In genomic region chr15:66178531-66178910, GRCh38 we compare ENCODE assay signal across 20 cellular contexts.
DNase-seq lines count a peak whose midpoint lies in the region; ATAC-seq, FAIRE-seq and TF ChIP-seq lines count a peak whose summit lies in the region.
"Had no signal": no experiment of that assay in that cellular context is flagged by ENCODE, and none has a peak within 500 bp of the region (broad histone marks: within the 10 kb centered on the region; RNA-seq: fewer than 3 reads in every experiment).

No MANE protein-coding gene starts in this region.

- peaks cover 3% of the 10 kb centered on the region; the same call in 1 of the 2 replicates for H4K20me1 ChIP-seq in GM12878 (ENCODE audit: control insufficient read depth, insufficient read depth)

- no peak for FAIRE-seq in GM12878 (lab: Jason Lieb, UNC)
- no peak for FAIRE-seq in kidney (lab: Jason Lieb, UNC)
- FAIRE-seq: HepG2 had no signal

- POLR2A ChIA-PET in GM12878 (lab: Charles Lee): interaction anchor here (1.3 kb wide), 1 partner anchor 8 kb away, joined by 5 read pairs; no protein-coding TSS in a partner anchor

- CTCF ChIA-PET in GM12878 (lab: Yijun Ruan, JAX): interaction anchor here (0.6 to 3.0 kb wide), 3 partner anchors 11 to 680 kb away, joined by 3 to 14 read pairs (median 3); no protein-coding TSS in a partner anchor
- CTCF ChIA-PET in activated naive CD4-positive, alpha-beta T cell treated with anti-CD3 and anti-CD28 coated beads, Interleukin-2, amount 10 ng/mL, durations not matched to agents 7 days and 5 days (lab: Charles Lee): no interaction called here

- no peak for TF ChIP-seq EP300 in GM12878 (IDR thresholded peaks at IDR 0.05; ENCODE audit: borderline replicate concordance in 1 of 2, control insufficient read depth in 1 of 2, low read depth in 2 of 2, low read length in 2 of 2)

- no peak overlapping the region for H2AFZ ChIP-seq in GM12878 (ENCODE audit: control insufficient read depth, low read depth, low read length)
- H2AFZ ChIP-seq: PC-9 had no signal

- H3K27me3 ChIP-seq in GM12878 (replicated peaks in 1 of 2; ENCODE audit: control insufficient read depth in 2 of 2, insufficient read depth in 2 of 2, low read length in 1 of 2): peaks cover 0 to 5% of the 10 kb centered on the region in 2 experiments; a peak in 1 of 4 replicates

- intact Hi-C loops in GM12878 (cut with micrococcal nuclease; ENCODE audit: unreplicated experiment) (no loop called here), kidney (cut with DNase I) (no loop called here)

- no peak for TF ChIP-seq POLR2A in GM12878 (IDR thresholded peaks at IDR 0.05; ENCODE audit: low read depth, low read length)

- no peaks in the 10 kb centered on the region for H3K36me3 Mint-ChIP-seq in type B pancreatic cell
- no peaks in the 10 kb centered on the region for H3K36me3 Mint-ChIP-seq in activated naive CD4-positive, alpha-beta T cell treated with anti-CD3 and anti-CD28 coated beads, Interleukin-2, amount 10 ng/mL, durations not matched to agents 7 days and 5 days
- H3K36me3 Mint-ChIP-seq: CD14-positive monocyte had no signal

- no peak for TF ChIP-seq RAD21 in GM12878 (IDR thresholded peaks at IDR 0.05; ENCODE audit: insufficient read depth, low read depth, low read length)

- H3K4me3 ChIP-seq in GM12878 (no peak overlapping the region), kidney (ENCODE audit: low read length in 2 of 2) (no peak overlapping the region)
- H3K4me3 ChIP-seq: MG63, PC-9 had no signal

- DNase-seq in DMS79 treated with DMSO at 0.1 percent for 48 hours (lab: John Stamatoyannopoulos, UW) (peak; percentile 1), DMS79 (lab: John Stamatoyannopoulos, UW) (no peak), GM12878 (ENCODE audit: low read depth, low spot score) (no peak), kidney (peak; percentile 13), type B pancreatic cell (ENCODE audit: extremely low spot score, unreplicated experiment) (no peak)
- DNase-seq in activated naive CD4-positive, alpha-beta T cell treated with anti-CD3 and anti-CD28 coated beads, Interleukin-2, amount 10 ng/mL, durations not matched to agents 7 days and 5 days: no peak
- DNase-seq: COR-L47, H7, MG63, NCI-H1092 treated with DMSO at 0.1 percent for 48 hours, NCI-H1694, NCI-H345, NCI-H69, PC-9 had no signal

- H3K4me1 ChIP-seq in GM12878 (ENCODE audit: control insufficient read depth, insufficient read depth, low read length) (no peaks in the 10 kb centered on the region), kidney (ENCODE audit: control insufficient read depth in 1 of 2, insufficient read depth in 1 of 2, low read depth in 1 of 2, low read length in 2 of 2) (no peaks in the 10 kb centered on the region)

- H3K27ac ChIP-seq in GM12878 (ENCODE audit: control insufficient read depth, insufficient read depth): no peak overlapping the region
- no peak overlapping the region for H3K27ac ChIP-seq in kidney (ENCODE audit: low read depth in 2 of 2, low read length in 2 of 2)
- H3K27ac ChIP-seq: 22Rv1, KMS-11, PC-9 had no signal

- H3K4me3 Mint-ChIP-seq in type B pancreatic cell: peak overlapping the region; percentile 16
- H3K4me3 Mint-ChIP-seq in activated naive CD4-positive, alpha-beta T cell treated with anti-CD3 and anti-CD28 coated beads, Interleukin-2, amount 10 ng/mL, durations not matched to agents 7 days and 5 days: no peak overlapping the region

- H3K36me3 ChIP-seq in GM12878 (ENCODE audit: control insufficient read depth in 2 of 2, insufficient read depth in 2 of 2, low read length in 1 of 2) (no peaks in the 10 kb centered on the region), kidney (ENCODE audit: control insufficient read depth in 1 of 2, insufficient read depth in 2 of 2, low read length in 2 of 2) (no peaks in the 10 kb centered on the region)
- H3K36me3 ChIP-seq: MG63 had no signal

- in situ Hi-C loops in GM12878 (cut with MboI): no loop called here

- no TSS peak for BruUV-seq in GM12878 (replicated peaks; lab: Mats Ljungman, UMichigan)

- WGBS in GM12878 (ENCODE audit: insufficient coverage, insufficient replicate concordance, low lambda C conversion rate, missing lambda C conversion rate): 48% methylated on average over 4 of the region's 4 CpGs

- H3K4me2 ChIP-seq in GM12878 (ENCODE audit: control insufficient read depth, insufficient read depth): no peak overlapping the region
- H3K4me2 ChIP-seq: KMS-11, PC-9 had no signal

- TF ChIP-seq CTCF in GM12878 (IDR thresholded peaks at IDR 0.05 in 2 of 3, conservative IDR thresholded peaks at IDR 0.05 in 1 of 3; ENCODE audit: control insufficient read depth in 2 of 3, extremely low read depth in 1 of 3, insufficient read depth in 1 of 3, low read depth in 3 of 3, low read length in 3 of 3) (no peak), kidney (IDR thresholded peaks at IDR 0.05; ENCODE audit: borderline replicate concordance, extremely low read depth, insufficient read depth) (no peak), type B pancreatic cell (conservative IDR thresholded peaks at IDR 0.05) (no peak)

- SMC1A ChIA-PET in GM12878 (lab: Charles Lee; ENCODE audit: uncharacterized antibody, unreplicated experiment): interaction anchor here (1.6 kb wide), 1 partner anchor 9 kb away, joined by 4 read pairs; no protein-coding TSS in a partner anchor

- H3K79me2 ChIP-seq in GM12878 (ENCODE audit: control insufficient read depth, insufficient read depth, low read length): no peaks in the 10 kb centered on the region

- peak overlapping the region; percentile 18 for H3K27ac Mint-ChIP-seq in type B pancreatic cell
- no peak overlapping the region for H3K27ac Mint-ChIP-seq in activated naive CD4-positive, alpha-beta T cell treated with anti-CD3 and anti-CD28 coated beads, Interleukin-2, amount 10 ng/mL, durations not matched to agents 7 days and 5 days
- H3K27ac Mint-ChIP-seq: CD14-positive monocyte had no signal

- H3K9ac ChIP-seq in GM12878 (ENCODE audit: control insufficient read depth, insufficient read depth, low read length): no peak overlapping the region
- H3K9ac ChIP-seq in kidney (ENCODE audit: low read length in 2 of 2): no peak overlapping the region
- H3K9ac ChIP-seq: KMS-11 had no signal

- no peaks in the 10 kb centered on the region for H3K9me3 ChIP-seq in GM12878 (replicated peaks; ENCODE audit: control insufficient read depth, insufficient read depth, low read length)
- H3K9me3 ChIP-seq in kidney (ENCODE audit: control insufficient read depth in 1 of 2, low read length in 2 of 2): no peaks in the 10 kb centered on the region
- H3K9me3 ChIP-seq: MG63 had no signal

- peaks cover 73% of the 10 kb centered on the region for H3K27me3 Mint-ChIP-seq in type B pancreatic cell
- H3K27me3 Mint-ChIP-seq in activated naive CD4-positive, alpha-beta T cell treated with anti-CD3 and anti-CD28 coated beads, Interleukin-2, amount 10 ng/mL, durations not matched to agents 7 days and 5 days: peaks cover 83% of the 10 kb centered on the region

- H3K9me3 Mint-ChIP-seq in type B pancreatic cell: no peaks in the 10 kb centered on the region
- H3K9me3 Mint-ChIP-seq in activated naive CD4-positive, alpha-beta T cell treated with anti-CD3 and anti-CD28 coated beads, Interleukin-2, amount 10 ng/mL, durations not matched to agents 7 days and 5 days: no peaks in the 10 kb centered on the region

- no peak for ATAC-seq in GM12878
- ATAC-seq in HG03280 (IDR thresholded peaks at IDR 0.05; ENCODE audit: unreplicated experiment): no peak
- ATAC-seq in GM21786 (IDR thresholded peaks at IDR 0.05; ENCODE audit: unreplicated experiment): no peak
- ATAC-seq: HepG2 had no signal

- peaks cover 13% of the 10 kb centered on the region for H3K4me1 Mint-ChIP-seq in type B pancreatic cell (ENCODE audit: unreplicated experiment)
- no peaks in the 10 kb centered on the region for H3K4me1 Mint-ChIP-seq in activated naive CD4-positive, alpha-beta T cell treated with anti-CD3 and anti-CD28 coated beads, Interleukin-2, amount 10 ng/mL, durations not matched to agents 7 days and 5 days

- RAD21 ChIA-PET in GM12878 (lab: Charles Lee; ENCODE audit: unreplicated experiment): interaction anchor here (0.9 to 1.5 kb wide), 2 partner anchors 9 to 24 kb away, joined by 3 read pairs; no protein-coding TSS in a partner anchor

TF ChIP-seq in GM12878, 131 proteins besides CTCF, POLR2A, EP300 and RAD21:
- TF ChIP-seq ZNF384 (IDR thresholded peaks at IDR 0.05; ENCODE audit: borderline replicate concordance, low read depth, low read length) (peak; percentile 42; the same call in 1 of the 2 replicates), ZBED1 (IDR thresholded peaks at IDR 0.05; ENCODE audit: borderline replicate concordance) (no peak)

Comparison
In these comparisons a context has a peak if more than half of its experiments do, and no peak if none do; other contexts are left out.
1. DNase-seq: peak in DMS79 treated with DMSO at 0.1 percent for 48 hours (single experiment) and kidney (single experiment); none in DMS79 (single experiment), GM12878 (single experiment), type B pancreatic cell (single experiment) and activated naive CD4-positive, alpha-beta T cell treated with anti-CD3 and anti-CD28 coated beads, Interleukin-2, amount 10 ng/mL, durations not matched to agents 7 days and 5 days (single experiment).